1 cellular context compared by ENCODE assay signal in genomic region chr17:42517516-42517915, GRCh38.
TF ChIP-seq lines count a peak whose summit lies in the region.

No MANE protein-coding gene starts in this region.

TF ChIP-seq in GM12878, 131 proteins besides CTCF, POLR2A, EP300 and RAD21 (continued from another document):
- TF ChIP-seq, protein P1, sequence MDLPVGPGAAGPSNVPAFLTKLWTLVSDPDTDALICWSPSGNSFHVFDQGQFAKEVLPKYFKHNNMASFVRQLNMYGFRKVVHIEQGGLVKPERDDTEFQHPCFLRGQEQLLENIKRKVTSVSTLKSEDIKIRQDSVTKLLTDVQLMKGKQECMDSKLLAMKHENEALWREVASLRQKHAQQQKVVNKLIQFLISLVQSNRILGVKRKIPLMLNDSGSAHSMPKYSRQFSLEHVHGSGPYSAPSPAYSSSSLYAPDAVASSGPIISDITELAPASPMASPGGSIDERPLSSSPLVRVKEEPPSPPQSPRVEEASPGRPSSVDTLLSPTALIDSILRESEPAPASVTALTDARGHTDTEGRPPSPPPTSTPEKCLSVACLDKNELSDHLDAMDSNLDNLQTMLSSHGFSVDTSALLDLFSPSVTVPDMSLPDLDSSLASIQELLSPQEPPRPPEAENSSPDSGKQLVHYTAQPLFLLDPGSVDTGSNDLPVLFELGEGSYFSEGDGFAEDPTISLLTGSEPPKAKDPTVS (IDR thresholded peaks at IDR 0.05; ENCODE audit: low read depth, low read length) = no peak
- TF ChIP-seq HDGF (IDR thresholded peaks at IDR 0.05) (no peak), SPI1 (IDR thresholded peaks at IDR 0.05; ENCODE audit: borderline replicate concordance, insufficient read depth, low read depth, low read length) (peak; percentile 34; the same call in 1 of the 2 replicates), YY1 (IDR thresholded peaks at IDR 0.05; ENCODE audit: low read depth, low read length) (peak; percentile 52), NFIC (IDR thresholded peaks at IDR 0.05; ENCODE audit: low read depth, low read length) (no peak), EZH2 (IDR thresholded peaks at IDR 0.05; ENCODE audit: borderline replicate concordance, control insufficient read depth, low read depth, low read length) (no peak), KDM1A (IDR thresholded peaks at IDR 0.05; ENCODE audit: borderline replicate concordance) (no peak), RAD51 (IDR thresholded peaks at IDR 0.05) (no peak), FOS (IDR thresholded peaks at IDR 0.05; ENCODE audit: borderline replicate concordance, extremely low read depth, insufficient read length) (no peak), ZSCAN29 (IDR thresholded peaks at IDR 0.05) (no peak), RUNX3 (IDR thresholded peaks at IDR 0.05; ENCODE audit: low read length) (peak; percentile 18; the same call in 1 of the 2 replicates)
- TF ChIP-seq, protein P2, sequence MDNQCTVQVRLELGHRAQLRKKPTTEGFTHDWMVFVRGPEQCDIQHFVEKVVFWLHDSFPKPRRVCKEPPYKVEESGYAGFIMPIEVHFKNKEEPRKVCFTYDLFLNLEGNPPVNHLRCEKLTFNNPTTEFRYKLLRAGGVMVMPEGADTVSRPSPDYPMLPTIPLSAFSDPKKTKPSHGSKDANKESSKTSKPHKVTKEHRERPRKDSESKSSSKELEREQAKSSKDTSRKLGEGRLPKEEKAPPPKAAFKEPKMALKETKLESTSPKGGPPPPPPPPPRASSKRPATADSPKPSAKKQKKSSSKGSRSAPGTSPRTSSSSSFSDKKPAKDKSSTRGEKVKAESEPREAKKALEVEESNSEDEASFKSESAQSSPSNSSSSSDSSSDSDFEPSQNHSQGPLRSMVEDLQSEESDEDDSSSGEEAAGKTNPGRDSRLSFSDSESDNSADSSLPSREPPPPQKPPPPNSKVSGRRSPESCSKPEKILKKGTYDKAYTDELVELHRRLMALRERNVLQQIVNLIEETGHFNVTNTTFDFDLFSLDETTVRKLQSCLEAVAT (IDR thresholded peaks at IDR 0.05) = no peak
